In the genomic region with DNA sequence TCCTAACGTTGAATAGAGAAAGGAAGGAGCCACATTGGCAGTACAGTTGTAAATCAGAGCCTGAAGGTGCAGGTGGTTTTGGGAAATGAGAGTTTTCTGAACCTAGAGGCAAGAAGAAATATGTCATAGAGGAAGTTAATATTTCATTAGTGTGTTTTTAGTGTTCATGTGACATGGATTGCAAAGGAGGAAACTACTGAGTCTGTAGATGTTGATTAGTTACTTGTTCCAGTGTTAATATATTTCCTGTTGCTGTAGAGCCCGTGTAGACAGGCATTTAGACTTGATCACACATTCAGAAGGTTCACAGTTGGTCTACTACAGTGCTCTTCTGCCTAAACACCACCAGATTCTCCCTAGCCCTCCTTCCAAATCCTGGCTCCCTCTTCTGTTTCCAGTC, we compare ENCODE assay signal across 24 cellular contexts.
DNase-seq lines count a peak whose midpoint lies in the region; ATAC-seq, FAIRE-seq and TF ChIP-seq lines count a peak whose summit lies in the region.
"Had no signal": no experiment of that assay in that cellular context is flagged by ENCODE, and none has a peak within 500 bp of the region (broad histone marks: within the 10 kb centered on the region; RNA-seq: fewer than 3 reads in every experiment).

No MANE protein-coding gene starts in this region.

- no peak overlapping the region for H3K27ac ChIP-seq in SJCRH30
- H3K27ac ChIP-seq: left lung, transverse colon had no signal

- no peaks in the 10 kb centered on the region for H3K4me1 ChIP-seq in SJCRH30
- H3K4me1 ChIP-seq: left lung had no signal

- no peaks in the 10 kb centered on the region for H3K27me3 ChIP-seq in SJCRH30
- H3K27me3 ChIP-seq: left lung, transverse colon had no signal

- peak; percentile 51 for FAIRE-seq in GM18507 (lab: Jason Lieb, UNC)
- FAIRE-seq: GM12892 had no signal

- H3K36me3 ChIP-seq in SJCRH30 = no peaks in the 10 kb centered on the region
- H3K36me3 ChIP-seq: left lung, transverse colon had no signal

- no peak for TF ChIP-seq CTCF in foreskin fibroblast (IDR thresholded peaks at IDR 0.05; ENCODE audit: low read depth, low read length)

- ATAC-seq in GM21447 (IDR thresholded peaks at IDR 0.05; ENCODE audit: unreplicated experiment) = peak; percentile 52
- peak; percentile 51 for ATAC-seq in HG03108 (IDR thresholded peaks at IDR 0.05; ENCODE audit: unreplicated experiment)
- ATAC-seq: activated naive CD8-positive, alpha-beta T cell treated with anti-CD3 and anti-CD28 coated beads, Interleukin-2, amount 50 U/mL, for 24 hours; left lung; PC-3 had no signal

- no peak overlapping the region for H3K4me3 ChIP-seq in SJCRH30
- H3K4me3 ChIP-seq in foreskin fibroblast (ENCODE audit: low read depth in 1 of 2, low read length in 2 of 2) = no peak overlapping the region
- H3K4me3 ChIP-seq: left lung, transverse colon had no signal

- DNase-seq in GM18507 (ENCODE audit: extremely low spot score, insufficient read length, low read depth) (no peak), dermis blood vessel endothelial cell (peak; percentile 10), middle frontal gyrus (ENCODE audit: extremely low spot score, low spot score) (no peak), SJCRH30 (no peak), foreskin fibroblast (no peak)
- no peak for DNase-seq in stimulated activated CD8-positive, alpha-beta memory T cell treated with anti-CD3 and anti-CD28 coated beads, Interleukin-4, amount 100 ng/mL, for 48 hours
- DNase-seq: activated CD4-positive, alpha-beta T cell treated with anti-CD3 and anti-CD28 coated beads for 4 hours; activated naive CD8-positive, alpha-beta T cell treated with anti-CD3 and anti-CD28 coated beads, Interleukin-2, amount 50 U/mL, for 24 hours; activated T-cell treated with anti-CD3 and anti-CD28 coated beads, Interleukin-2, amount 50 U/mL, for 24 hours; CD4-positive, CD25-positive, alpha-beta regulatory T cell; EL; H9; left lung; mesendoderm; NCI-H1092 treated with DMSO at 0.1 percent for 48 hours; NCI-H187 treated with DMSO at 0.1 percent for 48 hours; NCI-H524 treated with DMSO at 0.1 percent for 48 hours; nucleus accumbens; PC-3; T-helper 2 cell; transverse colon had no signal

- no peaks in the 10 kb centered on the region for H3K9me3 ChIP-seq in SJCRH30 (replicated peaks)
- H3K9me3 ChIP-seq: left lung, transverse colon had no signal
